Comparison of ENCODE assay signal across 8 cellular contexts in genomic region chr9:101977614-101978210, GRCh38.
DNase-seq lines count a peak whose midpoint lies in the region; ATAC-seq and TF ChIP-seq lines count a peak whose summit lies in the region.

No MANE protein-coding gene starts in this region.

- CTCF ChIA-PET in PC-9 (lab: Charles Lee) = no interaction called here

- no peak for TF ChIP-seq EP300 in suprapubic skin (IDR thresholded peaks at IDR 0.05)

- WGBS in thyroid gland, 2 donors = 3 to 39% methylated on average over 2 of the region's 2 CpGs
- WGBS in suprapubic skin = under 1% methylated on average over 2 of the region's 2 CpGs

- H3K4me1 ChIP-seq in PC-9 (replicated peaks; ENCODE audit: insufficient read depth) (no peaks in the 10 kb centered on the region), thyroid gland (no peaks in the 10 kb centered on the region), suprapubic skin (no peaks in the 10 kb centered on the region)

- H3K9me2 ChIP-seq in PC-9 (ENCODE audit: insufficient read depth) = no peaks in the 10 kb centered on the region

- no peak overlapping the region for H3K27ac ChIP-seq in PC-9
- no peak overlapping the region for H3K27ac ChIP-seq in thyroid gland
- no peak overlapping the region for H3K27ac ChIP-seq in suprapubic skin

- H3K27me3 ChIP-seq in PC-9 (ENCODE audit: insufficient read depth, low read depth) = no peaks in the 10 kb centered on the region
- no peaks in the 10 kb centered on the region for H3K27me3 ChIP-seq in thyroid gland
- no peaks in the 10 kb centered on the region for H3K27me3 ChIP-seq in suprapubic skin

- POLR2A ChIA-PET in PC-9 (lab: Charles Lee; ENCODE audit: unreplicated experiment) = no interaction called here

- no peaks in the 10 kb centered on the region for H4K20me1 ChIP-seq in PC-9 (ENCODE audit: insufficient read depth)

- H3K9me3 ChIP-seq in PC-9 (ENCODE audit: insufficient read depth, low read depth) = no peaks in the 10 kb centered on the region
- H3K9me3 ChIP-seq in thyroid gland = no peaks in the 10 kb centered on the region
- H3K9me3 ChIP-seq in suprapubic skin = no peaks in the 10 kb centered on the region

- ATAC-seq in GM18907 (IDR thresholded peaks at IDR 0.05; ENCODE audit: unreplicated experiment) (peak; percentile 80), HG03280 (IDR thresholded peaks at IDR 0.05; ENCODE audit: unreplicated experiment) (peak; percentile 60)

- H2AFZ ChIP-seq in PC-9 = no peak overlapping the region

- no peak overlapping the region for H3K4me2 ChIP-seq in PC-9

- no peaks in the 10 kb centered on the region for H3K79me2 ChIP-seq in PC-9 (ENCODE audit: low read depth)

- TF ChIP-seq CTCF in PC-9 (conservative IDR thresholded peaks at IDR 0.05) = peak; percentile 80
- peak in 4 of 6 experiments; percentile 44 to 74 (median 56) for TF ChIP-seq CTCF in thyroid gland (IDR thresholded peaks at IDR 0.05)
- TF ChIP-seq CTCF in suprapubic skin (IDR thresholded peaks at IDR 0.05) = peak in 1 of 2 donors; percentile 60

- BruUV-seq in PC-9 (replicated peaks; lab: Mats Ljungman, UMichigan) = no TSS peak

- no peaks in the 10 kb centered on the region for H3K36me3 ChIP-seq in PC-9 (ENCODE audit: low read depth)
- no peaks in the 10 kb centered on the region for H3K36me3 ChIP-seq in thyroid gland
- H3K36me3 ChIP-seq in suprapubic skin = no peaks in the 10 kb centered on the region

- DNase-seq in AG20443 (ENCODE audit: low spot score) (peak; percentile 7), PC-9 (no peak), fibroblast of peridontal ligament (ENCODE audit: extremely low read depth) (peak; percentile 1), thyroid gland (no peak), suprapubic skin (ENCODE audit: low spot score in 2 of 2) (no peak), cerebellar nuclear complex (lab: John Stamatoyannopoulos, UW) (no peak)

- TF ChIP-seq POLR2A in thyroid gland (IDR thresholded peaks at IDR 0.05) = no peak
- TF ChIP-seq POLR2A in suprapubic skin (IDR thresholded peaks at IDR 0.05) = no peak

- H3K4me3 ChIP-seq in PC-9 (no peak overlapping the region), thyroid gland (replicated peaks in 1 of 3) (no peak overlapping the region), suprapubic skin (no peak overlapping the region)

- intact Hi-C loops in PC-9 (cut with micrococcal nuclease; ENCODE audit: unreplicated experiment) = no loop called here
- intact Hi-C loops in thyroid gland (cut with DNase I) = no loop called here

- no peaks in the 10 kb centered on the region for H3F3A ChIP-seq in PC-9 (ENCODE audit: insufficient read depth, low read depth)

Comparison
In these comparisons a context has a peak if more than half of its experiments do, and no peak if none do; other contexts are left out.
1. DNase-seq: peak in AG20443 (single experiment) and fibroblast of peridontal ligament (single experiment); none in PC-9 (0 of 2), thyroid gland (0 of 2), suprapubic skin (0 of 2) and cerebellar nuclear complex (0 of 2).